Comparison of ENCODE assay signal across 10 cellular contexts in genomic region chr1:27577504-27578188, GRCh38. TPM values are rescaled to one million over a fixed set of nuclear protein-coding genes. Genes with fewer than 3 reads are reported as not detected.
A peak's percentile ranks its signal among the peaks of the same experiment; 100 is the strongest.
DNase-seq lines count a peak whose midpoint lies in the region; ATAC-seq and TF ChIP-seq lines count a peak whose summit lies in the region.
"Had no signal": no experiment of that assay in that cellular context is flagged by ENCODE, and none has a peak within 500 bp of the region (broad histone marks: within the 10 kb centered on the region; RNA-seq: fewer than 3 reads in every experiment).

No MANE protein-coding gene starts in this region.

- H4K5ac ChIP-seq in mesendoderm (ENCODE audit: low read length), result no peak overlapping the region

- no peak overlapping the region for H2BK5ac ChIP-seq in mesendoderm (ENCODE audit: low read length)

- no peak overlapping the region for H2BK15ac ChIP-seq in mesendoderm (replicated peaks; ENCODE audit: low read depth)

- ATAC-seq in thoracic aorta (ENCODE audit: insufficient number of reproducible peaks, low FRiP score, low read depth), result no peak

- no peaks in the 10 kb centered on the region for H3K36me3 ChIP-seq in mesendoderm (ENCODE audit: control insufficient read depth, insufficient read depth, low read length)
- H3K36me3 ChIP-seq in thoracic aorta, result no peaks in the 10 kb centered on the region
- H3K36me3 ChIP-seq in MG63, result peaks cover 5% of the 10 kb centered on the region; the same call in 1 of the 2 replicates
- no peaks in the 10 kb centered on the region for H3K36me3 ChIP-seq in prostate gland
- H3K36me3 ChIP-seq: neutrophil had no signal

- H2BK120ac ChIP-seq in mesendoderm (ENCODE audit: low read depth, low read length), result no peak overlapping the region

- intact Hi-C loops in prostate gland (cut with DNase I), result no loop called here

- H3K4me3 ChIP-seq in coronary artery (no peak overlapping the region), mesendoderm (ENCODE audit: low read length) (no peak overlapping the region), thoracic aorta (no peak overlapping the region), MG63 (no peak overlapping the region), prostate gland (no peak overlapping the region)
- H3K4me3 ChIP-seq: PC-9 had no signal

- H3K27ac ChIP-seq in coronary artery, result peak overlapping the region; percentile 97 to 98
- no peak overlapping the region for H3K27ac ChIP-seq in mesendoderm (ENCODE audit: low read depth, low read length)
- peak overlapping the region; percentile 82 to 97 for H3K27ac ChIP-seq in thoracic aorta
- peak overlapping the region in 1 of 2 donors; percentile 6 for H3K27ac ChIP-seq in prostate gland
- H3K27ac ChIP-seq: neutrophil, PC-9 had no signal

- no peak overlapping the region for H3K18ac ChIP-seq in mesendoderm (ENCODE audit: low read length)

- H3K4me1 ChIP-seq in mesendoderm (ENCODE audit: control insufficient read depth, low read depth, low read length) (peaks cover 24% of the 10 kb centered on the region), thoracic aorta (ENCODE audit: control insufficient read depth in 1 of 2, low read depth in 2 of 2) (peaks cover 56 to 91% of the 10 kb centered on the region in 2 donors), prostate gland (replicated peaks) (peaks cover 4% of the 10 kb centered on the region)

- DNase-seq in NCI-H510A treated with DMSO at 0.1 percent for 48 hours (lab: John Stamatoyannopoulos, UW) (peak; percentile 50), coronary artery (ENCODE audit: low spot score) (no peak), mesendoderm (no peak), thoracic aorta (ENCODE audit: low spot score) (no peak), MG63 (no peak), prostate gland (ENCODE audit: low spot score) (no peak), NAMALWA (ENCODE audit: low spot score) (no peak), T-helper 1 cell (no peak)
- DNase-seq: PC-9 had no signal

- no peak overlapping the region for H3K9ac ChIP-seq in mesendoderm (ENCODE audit: low read length)

- TF ChIP-seq POLR2A in prostate gland (IDR thresholded peaks at IDR 0.05), result no peak

- H3K4ac ChIP-seq in mesendoderm (ENCODE audit: low read depth, low read length), result no peak overlapping the region

- peaks cover 38% of the 10 kb centered on the region for H3K79me1 ChIP-seq in mesendoderm (ENCODE audit: low read length)

- H2AK5ac ChIP-seq in mesendoderm (ENCODE audit: low read length), result no peak overlapping the region

- no peaks in the 10 kb centered on the region for H3K9me3 ChIP-seq in thoracic aorta
- H3K9me3 ChIP-seq in MG63, result no peaks in the 10 kb centered on the region
- H3K9me3 ChIP-seq in prostate gland, result no peaks in the 10 kb centered on the region
- H3K9me3 ChIP-seq: neutrophil had no signal

- TF ChIP-seq CTCF in coronary artery (IDR thresholded peaks at IDR 0.05) (no peak), thoracic aorta (IDR thresholded peaks at IDR 0.05) (no peak), prostate gland (IDR thresholded peaks at IDR 0.05) (no peak)

- peak overlapping the region; percentile 34 for H3K56ac ChIP-seq in mesendoderm (ENCODE audit: low read length)

- H3K27me3 ChIP-seq in mesendoderm (ENCODE audit: insufficient read depth, low read length, poor library complexity) (no peaks in the 10 kb centered on the region), thoracic aorta (replicated peaks; ENCODE audit: insufficient read depth) (no peaks in the 10 kb centered on the region), MG63 (no peaks in the 10 kb centered on the region), prostate gland (replicated peaks; ENCODE audit: insufficient read depth) (no peaks in the 10 kb centered on the region)

- peaks cover 17% of the 10 kb centered on the region for H3K79me2 ChIP-seq in mesendoderm (ENCODE audit: control insufficient read depth, insufficient read depth, low read length)

- no peak overlapping the region for H3K23ac ChIP-seq in mesendoderm (ENCODE audit: low read length)

- no CpG with 5 or more reads among the region's 4 CpGs for WGBS in mesendoderm (ENCODE audit: extremely low coverage, insufficient coverage, low lambda C conversion rate)
- WGBS in prostate gland, result 58% methylated on average over 4 of the region's 4 CpGs

- no peak overlapping the region for H4K8ac ChIP-seq in mesendoderm (ENCODE audit: low read depth, low read length)

- H3K4me2 ChIP-seq in mesendoderm (ENCODE audit: low read length), result no peak overlapping the region
- H3K4me2 ChIP-seq: PC-9 had no signal

RNA-seq across cellular contexts. Expression of gene AHDC1, which starts 26.3 kb away (rescaled TPM):
- polyA plus RNA-seq in mesendoderm (2013, experiment 1 of 2), result 8.1 TPM
- polyA plus RNA-seq in mesendoderm (2013, experiment 2 of 2), result 8.0 TPM
- total RNA-seq in thoracic aorta (10 to 100 TPM; 38.3 to 55.4 TPM), prostate gland (10 to 100 TPM; 27.1 to 83.7 TPM)
- 10.4 and 11.5 TPM in 2 replicates for total RNA-seq in MG63 (2014; rRNA removed; shearing (Covaris generic); ENCODE audit: low replicate concordance)

RNA-seq across cellular contexts. Expression of gene FGR, which starts 57.3 kb away (rescaled TPM):
- 0.11 TPM for polyA plus RNA-seq in mesendoderm (2013, experiment 1 of 2)
- 0.08 TPM for polyA plus RNA-seq in mesendoderm (2013, experiment 2 of 2)
- total RNA-seq in thoracic aorta (10 to 100 TPM; 17.0 to 21.5 TPM), prostate gland (10 to 100 TPM in 1 of 2 donors, 1 to 10 TPM in 1; 4.0 to 10.8 TPM)
- not detected in 2 replicates for total RNA-seq in MG63 (2014; rRNA removed; shearing (Covaris generic); ENCODE audit: low replicate concordance)
- total RNA-seq: PC-9 had no signal
